Comparison of ENCODE assay signal across 12 cellular contexts in genomic region chr17:81405382-81406005, GRCh38. TPM values are rescaled to one million over a fixed set of nuclear protein-coding genes. Genes with fewer than 3 reads are reported as not detected.
A peak's percentile ranks its signal among the peaks of the same experiment; 100 is the strongest.
DNase-seq lines count a peak whose midpoint lies in the region; ATAC-seq and TF ChIP-seq lines count a peak whose summit lies in the region.
"Had no signal": no experiment of that assay in that cellular context is flagged by ENCODE, and none has a peak within 500 bp of the region (broad histone marks: within the 10 kb centered on the region; RNA-seq: fewer than 3 reads in every experiment).

No MANE protein-coding gene starts in this region.

- H3K79me2 ChIP-seq in PC-3 (ENCODE audit: low read length), result peaks cover 41% of the 10 kb centered on the region

- CTCF ChIA-PET in PC-3 (lab: Charles Lee), result no interaction called here

- H3K27ac Mint-ChIP-seq in mesothelial cell of epicardium, result peak overlapping the region; percentile 82
- H3K27ac Mint-ChIP-seq: activated CD4-positive, alpha-beta T cell treated with anti-CD3 and anti-CD28 coated beads for 36 hours had no signal

- H2AFZ ChIP-seq in PC-3 (ENCODE audit: low read length), result no peak overlapping the region

- H3K4me3 Mint-ChIP-seq in mesothelial cell of epicardium, result peak overlapping the region; percentile 1
- H3K4me3 Mint-ChIP-seq: activated CD4-positive, alpha-beta T cell treated with anti-CD3 and anti-CD28 coated beads for 36 hours had no signal

- peak; percentile 51 for DNase-seq in NCI-H69 (lab: John Stamatoyannopoulos, UW)
- no peak for DNase-seq in esophagus muscularis mucosa (ENCODE audit: extremely low spot score)
- no peak for DNase-seq in mesothelial cell of epicardium (ENCODE audit: low spot score in 2 of 2, unreplicated experiment in 2 of 2)
- DNase-seq in substantia nigra (lab: John Stamatoyannopoulos, UW), result peak in 3 of 49 donors; percentile 10 to 13 (median 12)
- DNase-seq in PC-3, result no peak
- DNase-seq in activated CD4-positive, alpha-beta T cell treated with anti-CD3 and anti-CD28 coated beads, Interleukin-2, amount 50 U/mL, for 4 hours, result no peak
- no peak for DNase-seq in NCI-H1417 (lab: John Stamatoyannopoulos, UW)
- DNase-seq: activated CD4-positive, alpha-beta T cell treated with anti-CD3 and anti-CD28 coated beads for 36 hours; KBM-7; SHP77 treated with DMSO at 0.1 percent for 48 hours; stimulated activated naive CD4-positive, alpha-beta T cell treated with Interleukin-2 at 50 U/mL for 16 hours had no signal

- H3K27me3 Mint-ChIP-seq in mesothelial cell of epicardium (ENCODE audit: low read depth), result no peaks in the 10 kb centered on the region

- WGBS in esophagus muscularis mucosa, result 33% methylated on average over 6 of the region's 8 CpGs

- no peaks in the 10 kb centered on the region for H3K9me3 ChIP-seq in esophagus muscularis mucosa
- H3K9me3 ChIP-seq in PC-3 (ENCODE audit: low read length), result no peaks in the 10 kb centered on the region

- no peak for TF ChIP-seq POLR2A in esophagus muscularis mucosa (IDR thresholded peaks at IDR 0.05; ENCODE audit: low read depth)

- TF ChIP-seq CTCF in esophagus muscularis mucosa (IDR thresholded peaks at IDR 0.05) (no peak), mesothelial cell of epicardium (IDR thresholded peaks at IDR 0.05; ENCODE audit: unreplicated experiment) (no peak), PC-3 (conservative IDR thresholded peaks at IDR 0.05; ENCODE audit: low read depth, low read length) (no peak)

- H3K9ac ChIP-seq in PC-3 (ENCODE audit: low read length), result no peak overlapping the region

- H3K27me3 ChIP-seq in esophagus muscularis mucosa, result no peaks in the 10 kb centered on the region
- H3K27me3 ChIP-seq in PC-3 (ENCODE audit: low read length), result no peaks in the 10 kb centered on the region

- H3K36me3 Mint-ChIP-seq in mesothelial cell of epicardium, result no peaks in the 10 kb centered on the region

- H3K27ac ChIP-seq in esophagus muscularis mucosa (replicated peaks in 1 of 4) (peak overlapping the region; percentile 96 to 100 (median 99)), substantia nigra (ENCODE audit: low read depth, low read length, poor library complexity, severe bottlenecking) (peak overlapping the region; percentile 39), PC-3 (ENCODE audit: low read length) (no peak overlapping the region)

- POLR2A ChIA-PET in PC-3 (lab: Charles Lee; ENCODE audit: unreplicated experiment), result no interaction called here

- TF ChIP-seq EP300 in esophagus muscularis mucosa (IDR thresholded peaks at IDR 0.05), result peak; percentile 7

- H3K4me3 ChIP-seq in esophagus muscularis mucosa, result peak overlapping the region; percentile 33 to 95 (median 45)
- H3K4me3 ChIP-seq in PC-3 (ENCODE audit: low read length), result no peak overlapping the region

- no peaks in the 10 kb centered on the region for H3K9me2 ChIP-seq in PC-3 (replicated peaks; ENCODE audit: low read length)

- intact Hi-C loops in esophagus muscularis mucosa (cut with DNase I) (no loop called here), PC-3 (cut with micrococcal nuclease) (no loop called here)

- BruUV-seq in PC-3 (replicated peaks; lab: Mats Ljungman, UMichigan), result no TSS peak

- H4K20me1 ChIP-seq in PC-3 (ENCODE audit: low read length), result no peaks in the 10 kb centered on the region

- no peaks in the 10 kb centered on the region for H3F3A ChIP-seq in PC-3 (ENCODE audit: low read length, unreplicated experiment)

- H3K9me3 Mint-ChIP-seq in mesothelial cell of epicardium, result no peaks in the 10 kb centered on the region

- H3K4me2 ChIP-seq in PC-3 (ENCODE audit: low read length), result no peak overlapping the region

- ATAC-seq in HG02798 (IDR thresholded peaks at IDR 0.05; ENCODE audit: poor library complexity, unreplicated experiment) (no peak), PC-3 (no peak)
- ATAC-seq: activated CD4-positive, alpha-beta T cell treated with anti-CD3 and anti-CD28 coated beads for 36 hours had no signal

- H3K4me1 Mint-ChIP-seq in mesothelial cell of epicardium, result peaks cover 69% of the 10 kb centered on the region
- H3K4me1 Mint-ChIP-seq: activated CD4-positive, alpha-beta T cell treated with anti-CD3 and anti-CD28 coated beads for 36 hours had no signal

- peaks cover 73 to 98% (median 88%) of the 10 kb centered on the region in 4 donors for H3K4me1 ChIP-seq in esophagus muscularis mucosa
- H3K4me1 ChIP-seq in PC-3 (ENCODE audit: insufficient read depth, low read length), result peaks cover 4% of the 10 kb centered on the region; the same call in 1 of the 2 replicates

- H3K36me3 ChIP-seq in esophagus muscularis mucosa (no peaks in the 10 kb centered on the region), PC-3 (ENCODE audit: low read depth, low read length) (no peaks in the 10 kb centered on the region)

RNA-seq across cellular contexts. Expression of gene BAHCC1, which starts 10.2 kb away (rescaled TPM):
- total RNA-seq in esophagus muscularis mucosa, result 10 to 100 TPM; 15.9 to 38.1 (median 21.1) TPM
- total RNA-seq in mesothelial cell of epicardium, result 34.9 to 36.4 TPM (median 35.1 TPM) in 3 replicates
- total RNA-seq in PC-3 (2014; rRNA removed), result 9.9 and 16.9 TPM in 2 replicates
